Comparison of ENCODE assay signal across 12 cellular contexts in the genomic region with DNA sequence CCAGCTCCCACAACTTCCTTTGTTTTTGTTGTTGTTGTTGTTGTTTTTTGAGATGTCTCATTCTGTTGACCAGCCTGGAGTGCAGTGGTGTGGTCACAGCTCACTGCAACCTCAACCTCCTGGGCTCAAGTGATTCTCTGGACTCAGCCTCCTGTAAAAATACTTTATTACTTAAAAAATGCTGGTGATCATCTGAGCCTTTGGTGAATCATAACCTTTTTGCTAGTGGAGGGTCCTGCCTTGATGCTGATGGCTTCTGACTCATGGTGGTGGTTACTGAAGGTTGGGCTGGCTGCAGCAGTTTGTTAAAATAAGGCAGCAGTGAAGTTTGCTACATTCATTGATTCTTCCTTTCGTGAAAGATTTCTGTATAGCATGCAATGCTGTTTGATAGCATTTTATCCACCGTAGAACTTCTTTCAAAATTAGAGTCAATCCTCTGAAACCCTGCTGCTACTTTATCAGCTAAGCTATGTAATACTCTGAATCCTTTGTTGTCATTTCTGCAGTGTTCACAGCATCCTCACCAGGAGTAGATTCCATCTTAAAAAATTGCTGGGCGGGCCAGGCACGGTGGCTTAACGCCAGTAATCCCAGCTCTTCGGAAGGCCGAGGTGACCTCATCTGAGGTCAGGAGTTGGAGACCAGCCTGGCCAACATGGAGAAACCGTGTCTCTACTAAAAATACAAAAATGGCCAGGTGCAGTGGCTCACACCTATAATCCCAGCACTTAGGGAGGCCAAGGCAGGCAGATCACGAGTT. TPM values are rescaled to one million over a fixed set of nuclear protein-coding genes. Genes with fewer than 3 reads are reported as not detected.
DNase-seq lines count a peak whose midpoint lies in the region; ATAC-seq and TF ChIP-seq lines count a peak whose summit lies in the region.
"Had no signal": no experiment of that assay in that cellular context is flagged by ENCODE, and none has a peak within 500 bp of the region (broad histone marks: within the 10 kb centered on the region; RNA-seq: fewer than 3 reads in every experiment).

No MANE protein-coding gene starts in this region.

- no peaks in the 10 kb centered on the region for H3K4me1 Mint-ChIP-seq in activated CD4-positive, alpha-beta T cell treated with anti-CD3 and anti-CD28 coated beads for 36 hours
- peaks cover 6% of the 10 kb centered on the region for H3K4me1 Mint-ChIP-seq in activated CD4-positive, alpha-beta T cell treated with anti-CD3 and anti-CD28 coated beads, Interleukin-2, amount 10 ng/mL, durations not matched to agents 24 days and 14 days
- peaks cover 53% of the 10 kb centered on the region for H3K4me1 Mint-ChIP-seq in osteocyte (ENCODE audit: unreplicated experiment)
- peaks cover 7% of the 10 kb centered on the region for H3K4me1 Mint-ChIP-seq in endothelial cell (ENCODE audit: unreplicated experiment)

- intact Hi-C loops in activated CD4-positive, alpha-beta T cell treated with anti-CD3 and anti-CD28 coated beads for 36 hours (cut with DNase I, micrococcal nuclease): no loop called here
- intact Hi-C loops in activated CD4-positive, alpha-beta T cell treated with anti-CD3 and anti-CD28 coated beads, Interleukin-2, amount 10 ng/mL, durations not matched to agents 24 days and 14 days (cut with micrococcal nuclease): no loop called here
- intact Hi-C loops in aorta (cut with DNase I): no loop called here

- no peaks in the 10 kb centered on the region for H3K36me3 ChIP-seq in aorta (ENCODE audit: control insufficient read depth in 1 of 2, insufficient read depth in 2 of 2, low read length in 1 of 2)
- H3K36me3 ChIP-seq: neutrophil had no signal

- POLR2A ChIA-PET in activated CD4-positive, alpha-beta T cell treated with anti-CD3 and anti-CD28 coated beads for 36 hours (lab: Charles Lee): no interaction called here

- H3K27ac ChIP-seq in epithelial cell of prostate (peak overlapping the region; percentile 4), aorta (ENCODE audit: low read depth in 1 of 2, low read length in 2 of 2) (no peak overlapping the region)
- H3K27ac ChIP-seq: neutrophil had no signal

- no peak overlapping the region for H3K4me3 ChIP-seq in aorta (ENCODE audit: low read length in 2 of 2)

- no peaks in the 10 kb centered on the region for H3K27me3 Mint-ChIP-seq in activated CD4-positive, alpha-beta T cell treated with anti-CD3 and anti-CD28 coated beads for 36 hours
- no peaks in the 10 kb centered on the region for H3K27me3 Mint-ChIP-seq in activated CD4-positive, alpha-beta T cell treated with anti-CD3 and anti-CD28 coated beads, Interleukin-2, amount 10 ng/mL, durations not matched to agents 24 days and 14 days
- H3K27me3 Mint-ChIP-seq in osteocyte (ENCODE audit: unreplicated experiment) (no peaks in the 10 kb centered on the region), endothelial cell (ENCODE audit: unreplicated experiment) (no peaks in the 10 kb centered on the region)

- peak; percentile 75 for ATAC-seq in activated CD4-positive, alpha-beta T cell treated with anti-CD3 and anti-CD28 coated beads for 36 hours
- no peak for ATAC-seq in HG03354 (IDR thresholded peaks at IDR 0.05; ENCODE audit: poor library complexity, severe bottlenecking, unreplicated experiment)
- no peak for ATAC-seq in aorta (ENCODE audit: low FRiP score)

- no peak overlapping the region for H3K4me3 Mint-ChIP-seq in activated CD4-positive, alpha-beta T cell treated with anti-CD3 and anti-CD28 coated beads for 36 hours
- H3K4me3 Mint-ChIP-seq in activated CD4-positive, alpha-beta T cell treated with anti-CD3 and anti-CD28 coated beads, Interleukin-2, amount 10 ng/mL, durations not matched to agents 24 days and 14 days: no peak overlapping the region
- H3K4me3 Mint-ChIP-seq in osteocyte (ENCODE audit: unreplicated experiment) (no peak overlapping the region), endothelial cell (ENCODE audit: unreplicated experiment) (no peak overlapping the region)

- 34 to 40% methylated on average over 9 of the region's 9 CpGs for WGBS in aorta, 2 donors

- H3K4me1 ChIP-seq in aorta (ENCODE audit: control insufficient read depth in 1 of 2, insufficient read depth in 2 of 2, low read length in 2 of 2): no peaks in the 10 kb centered on the region

- H3K27ac Mint-ChIP-seq in activated CD4-positive, alpha-beta T cell treated with anti-CD3 and anti-CD28 coated beads for 36 hours: no peak overlapping the region
- H3K27ac Mint-ChIP-seq in activated CD4-positive, alpha-beta T cell treated with anti-CD3 and anti-CD28 coated beads, Interleukin-2, amount 10 ng/mL, durations not matched to agents 24 days and 14 days: no peak overlapping the region
- H3K27ac Mint-ChIP-seq in osteocyte (ENCODE audit: unreplicated experiment) (peak overlapping the region; percentile 84), endothelial cell (ENCODE audit: unreplicated experiment) (no peak overlapping the region)

- DNase-seq in activated CD4-positive, alpha-beta T cell treated with anti-CD3 and anti-CD28 coated beads for 36 hours: no peak
- DNase-seq in activated CD4-positive, alpha-beta T cell treated with anti-CD3 and anti-CD28 coated beads, Interleukin-2, amount 10 ng/mL, durations not matched to agents 24 days and 14 days: no peak
- DNase-seq in NK-92 (lab: John Stamatoyannopoulos, UW; ENCODE audit: unreplicated experiment): peak; percentile 12
- no peak for DNase-seq in epithelial cell of prostate (ENCODE audit: low read depth, low spot score)
- no peak for DNase-seq in osteocyte (ENCODE audit: extremely low spot score, unreplicated experiment)
- no peak for DNase-seq in aorta
- no peak for DNase-seq in endothelial cell (ENCODE audit: low spot score)
- DNase-seq: NCI-H345; stimulated activated CD4-positive, alpha-beta T cell treated with anti-CD3 and anti-CD28 coated beads, Interleukin-4, amount 100 ng/mL, for 4 hours; trophoblast cell had no signal

- H3K9me3 Mint-ChIP-seq in activated CD4-positive, alpha-beta T cell treated with anti-CD3 and anti-CD28 coated beads for 36 hours (ENCODE audit: low read depth): no peaks in the 10 kb centered on the region
- H3K9me3 Mint-ChIP-seq in activated CD4-positive, alpha-beta T cell treated with anti-CD3 and anti-CD28 coated beads, Interleukin-2, amount 10 ng/mL, durations not matched to agents 24 days and 14 days: no peaks in the 10 kb centered on the region
- H3K9me3 Mint-ChIP-seq in osteocyte (ENCODE audit: unreplicated experiment): no peaks in the 10 kb centered on the region
- no peaks in the 10 kb centered on the region for H3K9me3 Mint-ChIP-seq in endothelial cell (ENCODE audit: unreplicated experiment)

- no peaks in the 10 kb centered on the region for H3K9me3 ChIP-seq in aorta (ENCODE audit: control insufficient read depth, low read length)
- H3K9me3 ChIP-seq: neutrophil had no signal

- TF ChIP-seq CTCF in osteocyte (IDR thresholded peaks at IDR 0.05) (no peak), endothelial cell (IDR thresholded peaks at IDR 0.05; ENCODE audit: unreplicated experiment) (no peak)

- CTCF ChIA-PET in activated CD4-positive, alpha-beta T cell treated with anti-CD3 and anti-CD28 coated beads for 36 hours (lab: Charles Lee): interaction anchor here (0.6 to 0.7 kb wide), 2 partner anchors 125 to 593 kb away, joined by 3 read pairs; no protein-coding TSS in a partner anchor

- peaks cover 8% of the 10 kb centered on the region for H3K36me3 Mint-ChIP-seq in activated CD4-positive, alpha-beta T cell treated with anti-CD3 and anti-CD28 coated beads for 36 hours (ENCODE audit: low read depth)
- peaks cover 4% of the 10 kb centered on the region for H3K36me3 Mint-ChIP-seq in activated CD4-positive, alpha-beta T cell treated with anti-CD3 and anti-CD28 coated beads, Interleukin-2, amount 10 ng/mL, durations not matched to agents 24 days and 14 days (ENCODE audit: low read depth)
- H3K36me3 Mint-ChIP-seq in osteocyte (ENCODE audit: unreplicated experiment): peaks cover 10% of the 10 kb centered on the region
- no peaks in the 10 kb centered on the region for H3K36me3 Mint-ChIP-seq in endothelial cell (ENCODE audit: low read depth, unreplicated experiment)

- H3K27me3 ChIP-seq in aorta (ENCODE audit: control insufficient read depth in 1 of 2, insufficient read depth in 2 of 2, low read length in 1 of 2): no peaks in the 10 kb centered on the region
- H3K27me3 ChIP-seq: neutrophil had no signal

RNA-seq across cellular contexts. Expression of gene ARHGAP35, which starts 18.0 kb away (rescaled TPM):
- 10 to 100 TPM; 16.5 to 17.2 TPM for total RNA-seq in activated CD4-positive, alpha-beta T cell treated with anti-CD3 and anti-CD28 coated beads for 36 hours
- total RNA-seq in activated CD4-positive, alpha-beta T cell treated with anti-CD3 and anti-CD28 coated beads, Interleukin-2, amount 10 ng/mL, durations not matched to agents 24 days and 14 days: 21.9 and 25.6 TPM in 2 replicates
- 107 and 113 TPM in 2 replicates for total RNA-seq in osteocyte
- 10 to 100 TPM; 60.6 to 64.4 TPM for total RNA-seq in aorta
- polyA plus RNA-seq in aorta: 10 to 100 TPM; 11.0 to 15.7 TPM
- total RNA-seq in endothelial cell (ENCODE audit: unreplicated experiment): 71.1 TPM

RNA-seq across cellular contexts. Expression of gene AP2S1, which starts 28.1 kb away (rescaled TPM):
- total RNA-seq in activated CD4-positive, alpha-beta T cell treated with anti-CD3 and anti-CD28 coated beads for 36 hours: 100 to 1,000 TPM; 102 to 104 TPM
- total RNA-seq in activated CD4-positive, alpha-beta T cell treated with anti-CD3 and anti-CD28 coated beads, Interleukin-2, amount 10 ng/mL, durations not matched to agents 24 days and 14 days: 100 and 112 TPM in 2 replicates
- total RNA-seq in osteocyte: 226 and 229 TPM in 2 replicates
- 100 to 1,000 TPM in 1 of 2 donors, 10 to 100 TPM in 1; 98.3 to 119 TPM for total RNA-seq in aorta
- polyA plus RNA-seq in aorta: 100 to 1,000 TPM in 1 of 2 donors, 10 to 100 TPM in 1; 90.0 to 121 TPM
- 381 TPM for total RNA-seq in endothelial cell (ENCODE audit: unreplicated experiment)
